In the genomic region with DNA sequence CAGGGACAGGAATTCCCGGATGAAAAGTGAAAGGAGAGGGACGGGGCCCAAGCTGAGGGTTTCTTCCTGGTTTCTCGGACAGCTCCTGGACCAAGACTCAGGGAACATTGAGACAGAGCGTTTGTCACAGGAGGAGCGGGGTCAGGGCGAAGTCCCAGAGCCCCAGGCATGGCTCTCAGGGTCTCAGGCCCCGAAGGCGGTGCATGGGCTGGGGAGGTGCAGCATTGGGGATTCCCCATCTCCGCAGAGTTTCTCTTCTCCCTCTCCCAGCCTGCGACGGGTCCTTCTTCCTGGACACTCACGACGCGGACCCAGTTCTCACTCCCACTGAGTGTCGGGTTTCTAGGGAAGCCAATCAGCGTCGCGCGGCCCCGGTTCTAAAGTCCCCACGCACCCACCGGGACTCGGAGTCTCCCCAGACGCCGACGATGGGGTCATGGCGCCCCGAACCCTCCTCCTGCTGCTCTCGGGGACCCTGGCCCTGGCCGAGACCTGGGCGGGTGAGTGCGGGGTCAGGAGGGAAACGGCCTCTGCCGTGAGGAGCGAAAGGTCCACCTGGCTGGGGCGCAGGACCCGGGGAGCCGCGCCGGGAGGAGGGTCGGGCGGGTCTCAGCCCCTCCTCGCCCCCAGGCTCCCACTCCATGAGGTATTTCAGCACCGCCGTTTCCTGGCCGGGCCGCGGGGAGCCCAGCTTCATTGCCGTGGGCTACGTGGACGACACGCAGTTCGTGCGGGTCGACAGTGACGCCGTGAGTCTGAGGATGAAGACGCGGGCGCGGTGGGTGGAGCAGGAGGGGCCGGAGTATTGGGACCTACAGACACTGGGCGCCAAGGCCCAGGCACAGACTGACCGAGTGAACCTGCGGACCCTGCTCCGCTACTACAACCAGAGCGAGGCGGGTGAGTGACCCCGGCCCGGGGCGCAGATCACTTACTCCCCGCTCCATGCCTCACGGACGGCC, we compare ENCODE assay signal across 8 cellular contexts. TPM values are rescaled to one million over a fixed set of nuclear protein-coding genes. Genes with fewer than 3 reads are reported as not detected.
DNase-seq lines count a peak whose midpoint lies in the region; ATAC-seq and TF ChIP-seq lines count a peak whose summit lies in the region.

No MANE protein-coding gene starts in this region.

- peak overlapping the region in 1 of 2 donors; percentile 46 for H3K27ac Mint-ChIP-seq in effector memory CD8-positive, alpha-beta T cell

- no peak for DNase-seq in BJ (ENCODE audit: low read depth)
- DNase-seq in T-helper 9 cell, result peak; percentile 7
- peak in 2 of 3 experiments; percentile 11 to 14 for DNase-seq in effector memory CD8-positive, alpha-beta T cell
- DNase-seq in tibial nerve (ENCODE audit: low spot score in 2 of 2), result peak; percentile 23 to 27
- no peak for DNase-seq in OCI-M2 (lab: John Stamatoyannopoulos, UW; ENCODE audit: unreplicated experiment)
- DNase-seq in HCEC 1CT, result no peak

- H3K4me3 ChIP-seq in BJ (ENCODE audit: low read depth, low read length) (peak overlapping the region; percentile 41), mononuclear cell (ENCODE audit: low read length) (peak overlapping the region; percentile 33), tibial nerve (peak overlapping the region; percentile 37 to 63 (median 58))

- H3K36me3 ChIP-seq in BJ (ENCODE audit: control insufficient read depth, insufficient read depth, low read length) (no peaks in the 10 kb centered on the region), tibial nerve (peaks cover 0 to 12% (median 0%) of the 10 kb centered on the region in 3 donors)

- no peak for TF ChIP-seq POLR2A in tibial nerve (IDR thresholded peaks at IDR 0.05)

- H3K4me1 ChIP-seq in mononuclear cell (ENCODE audit: insufficient read depth, low read length) (peaks cover 20% of the 10 kb centered on the region), tibial nerve (peaks cover 0 to 19% (median 10%) of the 10 kb centered on the region in 4 donors)

- peaks cover 3% of the 10 kb centered on the region for H3K36me3 Mint-ChIP-seq in effector memory CD8-positive, alpha-beta T cell (ENCODE audit: insufficient read depth)

- H3K4me1 Mint-ChIP-seq in effector memory CD8-positive, alpha-beta T cell (ENCODE audit: low read depth in 2 of 2), result peaks cover 16 to 22% of the 10 kb centered on the region in 2 donors

- peaks cover 47 to 68% of the 10 kb centered on the region in 2 donors for H3K27me3 Mint-ChIP-seq in effector memory CD8-positive, alpha-beta T cell

- WGBS in tibial nerve, 2 donors, result 1 to 5% methylated on average over 35 to 59 of the region's 74 CpGs

- H3K4me3 Mint-ChIP-seq in effector memory CD8-positive, alpha-beta T cell, result peak overlapping the region; percentile 80 to 82

- peaks cover 23% of the 10 kb centered on the region for H3K27me3 ChIP-seq in BJ (ENCODE audit: control insufficient read depth, insufficient read depth, low read length)
- H3K27me3 ChIP-seq in mononuclear cell (ENCODE audit: insufficient read depth, low read length), result peaks cover 37% of the 10 kb centered on the region
- H3K27me3 ChIP-seq in tibial nerve, result peaks cover 0 to 34% of the 10 kb centered on the region in 2 donors

- H3K9me3 ChIP-seq in mononuclear cell (ENCODE audit: low read depth, low read length) (no peaks in the 10 kb centered on the region), tibial nerve (no peaks in the 10 kb centered on the region)

- CTCF ChIA-PET in BJ (lab: Yijun Ruan, JAX), result interaction anchor here (0.6 to 2.4 kb wide), 3 partner anchors 158 to 405 kb away, joined by 3 to 15 read pairs (median 3); no protein-coding TSS in a partner anchor

- POLR2A ChIA-PET in BJ (lab: Charles Lee), result no interaction called here

- H3K9me3 Mint-ChIP-seq in effector memory CD8-positive, alpha-beta T cell, result no peaks in the 10 kb centered on the region

- peak overlapping the region in 2 of 4 donors; percentile 12 to 17 for H3K27ac ChIP-seq in tibial nerve

- TF ChIP-seq CTCF in BJ (IDR thresholded peaks at IDR 0.05; ENCODE audit: insufficient read depth, low read depth, low read length) (no peak), tibial nerve (IDR thresholded peaks at IDR 0.05) (no peak)

- no peak for TF ChIP-seq EP300 in tibial nerve (IDR thresholded peaks at IDR 0.05)

- peak; percentile 54 for ATAC-seq in effector memory CD8-positive, alpha-beta T cell (replicated peaks)
- ATAC-seq in GM19351 (IDR thresholded peaks at IDR 0.05; ENCODE audit: unreplicated experiment), result no peak

RNA-seq across cellular contexts. Expression of a gene that starts 54.6 kb away (rescaled TPM):
- 23.4 and 28.6 TPM in 2 replicates for polyA plus RNA-seq in BJ (2011; rRNA removed)
- polyA minus RNA-seq in BJ (2011; rRNA and poly(A)+ RNA removed), result 6.1 and 6.3 TPM in 2 replicates
- total RNA-seq in mononuclear cell (11.4 TPM), tibial nerve (10 to 100 TPM; 22.4 to 30.6 (median 24.8) TPM)

Comparison
In these comparisons a context has a peak if more than half of its experiments do, and no peak if none do; other contexts are left out.
1. DNase-seq: peak in T-helper 9 cell (single experiment), effector memory CD8-positive, alpha-beta T cell (2 of 3) and tibial nerve (2 of 2); none in BJ (single experiment), OCI-M2 (single experiment) and HCEC 1CT (single experiment).
2. Peak in every context shown above with its lines, with median percentiles within 50 percentile points of each other: H3K4me3 ChIP-seq.